ENCODE assay signal across 8 cellular contexts in the genomic region with DNA sequence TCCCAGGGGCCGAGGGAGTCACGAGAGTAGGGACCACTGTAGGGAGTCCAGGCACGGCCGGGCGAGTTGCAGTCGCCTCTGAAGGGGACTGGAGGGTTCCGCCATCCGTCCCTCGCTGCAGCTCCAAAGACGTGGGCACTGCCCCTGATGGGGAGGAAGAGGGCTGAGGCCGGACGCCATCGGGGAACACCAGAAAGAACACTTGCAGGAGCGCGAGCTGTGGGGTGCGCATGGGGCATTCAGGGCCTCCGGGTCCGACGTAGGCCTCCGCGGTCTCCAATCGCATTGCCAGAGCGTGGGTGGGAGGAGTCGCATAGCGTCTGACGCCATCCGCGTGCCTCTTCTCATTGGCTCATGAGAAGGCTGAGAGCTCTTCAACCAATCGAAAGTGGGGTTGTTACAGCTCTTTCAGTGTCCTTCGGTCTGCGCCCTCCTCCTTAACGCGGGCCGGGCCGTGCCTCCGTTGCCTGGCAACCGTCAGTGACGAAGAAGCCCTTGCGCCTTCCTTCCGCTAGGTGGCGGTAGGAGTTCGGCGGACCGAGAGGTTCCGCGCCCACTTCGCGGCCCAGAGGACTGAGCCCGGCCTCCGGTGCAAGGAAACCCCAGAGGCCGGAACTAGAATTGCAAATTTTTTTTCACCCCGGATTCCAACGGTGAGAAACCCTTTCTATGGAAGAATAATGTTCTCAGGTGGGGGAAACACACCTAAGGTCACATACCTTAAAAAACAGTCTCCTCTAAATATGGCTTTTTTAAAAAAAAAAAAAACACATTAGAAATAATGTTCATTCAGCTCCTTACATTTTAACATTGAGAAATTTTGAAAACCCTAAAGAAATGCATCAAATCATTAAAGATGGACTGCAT. TPM values are rescaled to one million over a fixed set of nuclear protein-coding genes. Genes with fewer than 3 reads are reported as not detected.
DNase-seq lines count a peak whose midpoint lies in the region; ATAC-seq and TF ChIP-seq lines count a peak whose summit lies in the region.

A gene with protein sequence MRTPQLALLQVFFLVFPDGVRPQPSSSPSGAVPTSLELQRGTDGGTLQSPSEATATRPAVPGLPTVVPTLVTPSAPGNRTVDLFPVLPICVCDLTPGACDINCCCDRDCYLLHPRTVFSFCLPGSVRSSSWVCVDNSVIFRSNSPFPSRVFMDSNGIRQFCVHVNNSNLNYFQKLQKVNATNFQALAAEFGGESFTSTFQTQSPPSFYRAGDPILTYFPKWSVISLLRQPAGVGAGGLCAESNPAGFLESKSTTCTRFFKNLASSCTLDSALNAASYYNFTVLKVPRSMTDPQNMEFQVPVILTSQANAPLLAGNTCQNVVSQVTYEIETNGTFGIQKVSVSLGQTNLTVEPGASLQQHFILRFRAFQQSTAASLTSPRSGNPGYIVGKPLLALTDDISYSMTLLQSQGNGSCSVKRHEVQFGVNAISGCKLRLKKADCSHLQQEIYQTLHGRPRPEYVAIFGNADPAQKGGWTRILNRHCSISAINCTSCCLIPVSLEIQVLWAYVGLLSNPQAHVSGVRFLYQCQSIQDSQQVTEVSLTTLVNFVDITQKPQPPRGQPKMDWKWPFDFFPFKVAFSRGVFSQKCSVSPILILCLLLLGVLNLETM (minus strand): TSS at position 260 of the 867 bp plus-strand sequence. CDS start 28 bp downstream, at position 232.

- H3K4me1 ChIP-seq in ascending aorta (peaks cover 5 to 8% of the 10 kb centered on the region in 2 donors), right cardiac atrium (ENCODE audit: control insufficient read depth, insufficient read depth, low read length) (no peaks in the 10 kb centered on the region), aorta (ENCODE audit: control insufficient read depth in 1 of 2, insufficient read depth in 2 of 2, low read length in 2 of 2) (peaks cover 0 to 3% of the 10 kb centered on the region in 2 donors)

- H3K36me3 ChIP-seq in ascending aorta (peaks cover 6 to 27% of the 10 kb centered on the region in 2 donors), aorta (ENCODE audit: control insufficient read depth in 1 of 2, insufficient read depth in 2 of 2, low read length in 1 of 2) (no peaks in the 10 kb centered on the region)

- peak; percentile 97 to 99 (median 98) for TF ChIP-seq CTCF in ascending aorta (IDR thresholded peaks at IDR 0.05)

- H3K9me3 ChIP-seq in ascending aorta (no peaks in the 10 kb centered on the region), right cardiac atrium (ENCODE audit: control insufficient read depth, low read length) (no peaks in the 10 kb centered on the region), aorta (ENCODE audit: control insufficient read depth, low read length) (no peaks in the 10 kb centered on the region)

- ATAC-seq in HG02938 (IDR thresholded peaks at IDR 0.05; ENCODE audit: unreplicated experiment) (peak; percentile 99), right cardiac atrium (peak; percentile 100), aorta (ENCODE audit: low FRiP score) (peak; percentile 100)

- intact Hi-C loops in T-helper 2 cell treated with Interferon-gamma antibody and Interleukin-4, amounts not matched to agents 100 ng/mL and 5 ng/mL, for 36 hours (cut with micrococcal nuclease) = loop anchor here (1.0 to 10.0 kb wide), 12 partner anchors 38 to 891 kb away; a partner anchor contains a TSS
- intact Hi-C loops in ascending aorta (cut with DNase I) (loop anchor here (1.0 to 10.0 kb wide), 7 partner anchors 38 to 531 kb away; a partner anchor contains a TSS), right cardiac atrium (cut with DNase I) (loop anchor here in 3 of 4 donors (10.0 kb wide), 2 partner anchors 151 to 171 kb away; no protein-coding TSS in a partner anchor), aorta (cut with DNase I) (loop anchor here (1.0 to 2.0 kb wide), 4 partner anchors 147 to 171 kb away; no protein-coding TSS in a partner anchor)

- DNase-seq in NCI-H187 (lab: John Stamatoyannopoulos, UW) = peak; percentile 63 to 94
- peak; percentile 95 to 99 for DNase-seq in ascending aorta (ENCODE audit: low spot score in 2 of 2)
- DNase-seq in right cardiac atrium = peak; percentile 96 to 98 (median 98)
- DNase-seq in putamen (ENCODE audit: low spot score) = peak; percentile 100
- peak; percentile 98 for DNase-seq in aorta

- TF ChIP-seq POLR2A in GM15510 (IDR thresholded peaks at IDR 0.05; ENCODE audit: borderline replicate concordance, extremely low read depth, insufficient read length) = peak; percentile 64

- H3K27ac ChIP-seq in ascending aorta (peak within 1 kb of the TSS; percentile 59 to 84), right cardiac atrium (ENCODE audit: low read length) (peak within 1 kb of the TSS; percentile 55), aorta (ENCODE audit: low read depth in 1 of 2, low read length in 2 of 2) (peak within 1 kb of the TSS in 1 of 2 donors; percentile 49)

- under 1% methylated on average over 53 of the region's 53 CpGs for WGBS in right cardiac atrium
- WGBS in aorta, 2 donors = 0 to 1% methylated on average over 50 to 53 of the region's 53 CpGs

- H3K27me3 ChIP-seq in ascending aorta (no peaks in the 10 kb centered on the region), right cardiac atrium (ENCODE audit: control insufficient read depth, insufficient read depth) (no peaks in the 10 kb centered on the region), aorta (ENCODE audit: control insufficient read depth in 1 of 2, insufficient read depth in 2 of 2, low read length in 1 of 2) (no peaks in the 10 kb centered on the region)

- peak within 1 kb of the TSS; percentile 78 to 93 for H3K4me3 ChIP-seq in ascending aorta
- H3K4me3 ChIP-seq in right cardiac atrium (ENCODE audit: low read length) = peak within 1 kb of the TSS; percentile 77
- H3K4me3 ChIP-seq in aorta (ENCODE audit: low read length in 2 of 2) = peak within 1 kb of the TSS; percentile 70 to 71

RNA-seq across cellular contexts. Expression of the gene that starts here (rescaled TPM):
- 36.4 and 41.3 TPM in 2 replicates for total RNA-seq in T-helper 2 cell treated with Interferon-gamma antibody and Interleukin-4, amounts not matched to agents 100 ng/mL and 5 ng/mL, for 36 hours
- total RNA-seq in ascending aorta = 22.1 TPM
- total RNA-seq in right cardiac atrium = 10 to 100 TPM; 15.3 to 18.5 (median 16.2) TPM
- 9.1 TPM for polyA plus RNA-seq in right cardiac atrium
- total RNA-seq in aorta = 10 to 100 TPM; 20.8 to 23.7 TPM
- 10 to 100 TPM in 1 of 2 donors, 1 to 10 TPM in 1; 8.4 to 21.2 TPM for polyA plus RNA-seq in aorta
